ENCODE assay signal across 18 cellular contexts in genomic region chr18:75052475-75052874, GRCh38.
DNase-seq lines count a peak whose midpoint lies in the region; ATAC-seq and TF ChIP-seq lines count a peak whose summit lies in the region.
"Had no signal": no experiment of that assay in that cellular context is flagged by ENCODE, and none has a peak within 500 bp of the region (broad histone marks: within the 10 kb centered on the region; RNA-seq: fewer than 3 reads in every experiment).

No MANE protein-coding gene starts in this region.

- H3K27ac ChIP-seq in endodermal cell (ENCODE audit: low read depth, low read length): no peak overlapping the region
- H3K27ac ChIP-seq in right atrium auricular region: peak overlapping the region; percentile 59 to 83
- peak overlapping the region; percentile 60 to 89 (median 63) for H3K27ac ChIP-seq in thyroid gland
- H3K27ac ChIP-seq in RWPE1: no peak overlapping the region
- H3K27ac ChIP-seq: BLaER1 treated with 17β-estradiol and CSF1 and Interleukin-3, amounts not matched to agents 10 nM and 100 nM; PC-9; SJSA1 had no signal

- H3K36me3 Mint-ChIP-seq in endodermal cell (ENCODE audit: low read depth): no peaks in the 10 kb centered on the region

- H3K27me3 Mint-ChIP-seq in endodermal cell (ENCODE audit: insufficient read depth): no peaks in the 10 kb centered on the region

- no peaks in the 10 kb centered on the region for H3K36me3 ChIP-seq in endodermal cell (ENCODE audit: control insufficient read depth, insufficient read depth, low read length)
- no peaks in the 10 kb centered on the region for H3K36me3 ChIP-seq in right atrium auricular region
- no peaks in the 10 kb centered on the region for H3K36me3 ChIP-seq in thyroid gland
- H3K36me3 ChIP-seq: SJSA1 had no signal

- CTCF ChIA-PET in RWPE1 (lab: Yijun Ruan, JAX): no interaction called here

- H3K9me3 Mint-ChIP-seq in endodermal cell: no peaks in the 10 kb centered on the region
- H3K9me3 Mint-ChIP-seq: CD8-positive, alpha-beta T cell had no signal

- H3K4me3 ChIP-seq in endodermal cell (ENCODE audit: low read length) (no peak overlapping the region), right atrium auricular region (no peak overlapping the region), thyroid gland (replicated peaks in 1 of 3) (no peak overlapping the region)
- H3K4me3 ChIP-seq: BLaER1 treated with 17β-estradiol and CSF1 and Interleukin-3, amounts not matched to agents 10 nM and 100 nM; PC-9; SJSA1 had no signal

- H3K27ac Mint-ChIP-seq in endodermal cell: no peak overlapping the region
- H3K27ac Mint-ChIP-seq: CD8-positive, alpha-beta T cell had no signal

- TF ChIP-seq CTCF in endodermal cell (conservative IDR thresholded peaks at IDR 0.05) (no peak), right atrium auricular region (IDR thresholded peaks at IDR 0.05) (no peak), thyroid gland (IDR thresholded peaks at IDR 0.05) (peak in 1 of 6 experiments; percentile 4), RWPE1 (conservative IDR thresholded peaks at IDR 0.05; ENCODE audit: low read depth) (no peak)

- intact Hi-C loops in thyroid gland (cut with DNase I): no loop called here

- POLR2A ChIA-PET in RWPE1 (lab: Yijun Ruan, JAX; ENCODE audit: low non-redundant PET): no interaction called here

- no peak for ATAC-seq in GM21360 (IDR thresholded peaks at IDR 0.05; ENCODE audit: unreplicated experiment)
- ATAC-seq: CD8-positive, alpha-beta T cell; HepG2 had no signal

- no peak overlapping the region for H3K9ac ChIP-seq in endodermal cell (ENCODE audit: extremely low read depth, low read length, poor library complexity, severe bottlenecking)
- H3K9ac ChIP-seq: BLaER1 treated with 17β-estradiol and CSF1 and Interleukin-3, amounts not matched to agents 10 nM and 100 nM had no signal

- peak in 1 of 2 donors; percentile 33 for TF ChIP-seq POLR2A in thyroid gland (IDR thresholded peaks at IDR 0.05)

- no peak overlapping the region for H3K4me3 Mint-ChIP-seq in endodermal cell
- H3K4me3 Mint-ChIP-seq: CD8-positive, alpha-beta T cell had no signal

- H3K4me1 ChIP-seq in endodermal cell (ENCODE audit: control insufficient read depth, insufficient read depth, low read length): no peaks in the 10 kb centered on the region
- H3K4me1 ChIP-seq in right atrium auricular region: peaks cover 0 to 22% of the 10 kb centered on the region in 2 donors
- peaks cover 24 to 34% of the 10 kb centered on the region in 2 donors for H3K4me1 ChIP-seq in thyroid gland
- H3K4me1 ChIP-seq: BLaER1 treated with 17β-estradiol and CSF1 and Interleukin-3, amounts not matched to agents 10 nM and 100 nM; SJSA1 had no signal

- WGBS in endodermal cell (ENCODE audit: insufficient coverage in 1 of 2, insufficient read length in 1 of 2), 2 experiments: 91 to 94% methylated on average over 11 to 13 of the region's 13 CpGs
- 32 to 44% methylated on average over 13 of the region's 13 CpGs for WGBS in thyroid gland, 2 donors

- H3K27me3 ChIP-seq in endodermal cell (ENCODE audit: control insufficient read depth, insufficient read depth, low read length, poor library complexity, severe bottlenecking) (no peaks in the 10 kb centered on the region), right atrium auricular region (no peaks in the 10 kb centered on the region), thyroid gland (no peaks in the 10 kb centered on the region)
- H3K27me3 ChIP-seq: BLaER1 treated with 17β-estradiol and CSF1 and Interleukin-3, amounts not matched to agents 10 nM and 100 nM; SJSA1 had no signal

- H3K9me3 ChIP-seq in endodermal cell (ENCODE audit: control insufficient read depth, low read length) (no peaks in the 10 kb centered on the region), right atrium auricular region (peaks cover 0 to 5% of the 10 kb centered on the region in 2 donors), thyroid gland (no peaks in the 10 kb centered on the region)
- H3K9me3 ChIP-seq: BLaER1 treated with 17β-estradiol and CSF1 and Interleukin-3, amounts not matched to agents 10 nM and 100 nM; SJSA1 had no signal

- no peaks in the 10 kb centered on the region for H3K4me1 Mint-ChIP-seq in endodermal cell

- DNase-seq in NCI-H1092 treated with DMSO at 0.1 percent for 48 hours (lab: John Stamatoyannopoulos, UW) (peak; percentile 53), endodermal cell (peak; percentile 35), right atrium auricular region (ENCODE audit: low spot score) (no peak), thyroid gland (peak; percentile 87), RWPE1 (ENCODE audit: low spot score) (no peak)
- no peak for DNase-seq in effector CD8-positive, alpha-beta T cell (lab: John Stamatoyannopoulos, UW)
- DNase-seq: Calu3; CD8-positive, alpha-beta T cell; KBM-7; NCI-H187; NCI-H2171 treated with DMSO at 0.1 percent for 48 hours; NCI-H446 treated with DMSO at 0.1 percent for 48 hours; NCI-H748 treated with DMSO at 0.1 percent for 48 hours; PC-9 had no signal

Comparison
In these comparisons a context has a peak if more than half of its experiments do, and no peak if none do; other contexts are left out.
1. DNase-seq: peak in NCI-H1092 treated with DMSO at 0.1 percent for 48 hours (single experiment), endodermal cell (single experiment) and thyroid gland (2 of 2); none in right atrium auricular region (single experiment), effector CD8-positive, alpha-beta T cell (single experiment) and RWPE1 (single experiment).
2. H3K27ac ChIP-seq: peak in right atrium auricular region (2 of 2) and thyroid gland (3 of 3); none in endodermal cell (single experiment) and RWPE1 (single experiment).